Comparison of ENCODE assay signal across 25 cellular contexts in the genomic region with DNA sequence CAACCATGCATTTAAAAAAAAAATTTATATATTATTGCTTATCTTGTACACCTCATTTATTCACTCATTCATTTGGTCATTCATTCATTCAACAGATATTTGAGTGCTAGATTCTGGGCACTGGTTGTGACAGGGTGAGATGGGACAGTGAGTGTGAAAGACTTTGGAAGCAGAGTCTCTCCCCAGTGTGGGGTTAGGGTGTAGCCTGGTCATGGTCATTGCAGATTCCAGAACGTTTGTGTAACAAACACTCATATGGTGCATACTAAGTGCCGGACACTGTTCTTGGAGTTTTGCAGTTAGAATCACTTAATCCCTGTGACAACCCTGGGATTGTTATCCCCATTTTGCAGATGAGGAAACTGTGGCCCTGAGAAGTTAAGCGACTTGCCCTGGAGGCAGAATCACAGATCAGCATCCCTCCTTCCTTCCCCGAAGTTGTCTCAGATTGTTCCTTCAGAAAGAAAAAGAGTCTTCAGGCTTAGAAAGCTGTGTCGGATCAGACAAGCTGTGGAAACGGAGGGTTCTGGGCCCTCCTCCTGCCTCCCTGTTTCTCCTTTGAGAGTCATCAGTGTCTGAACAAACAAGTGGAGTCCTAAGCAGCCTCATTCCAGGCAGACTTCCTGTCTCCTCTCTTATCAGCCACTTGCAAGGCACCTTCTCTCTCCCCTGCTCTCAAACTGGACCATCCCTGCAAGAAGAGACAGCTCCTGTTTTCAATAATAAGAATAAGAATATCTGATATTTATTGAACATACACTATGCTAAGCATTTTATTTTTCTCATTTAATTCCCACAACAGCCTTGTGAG. TPM values are rescaled to one million over a fixed set of nuclear protein-coding genes. Genes with fewer than 3 reads are reported as not detected.
DNase-seq lines count a peak whose midpoint lies in the region; ATAC-seq and TF ChIP-seq lines count a peak whose summit lies in the region.
"Had no signal": no experiment of that assay in that cellular context is flagged by ENCODE, and none has a peak within 500 bp of the region (broad histone marks: within the 10 kb centered on the region; RNA-seq: fewer than 3 reads in every experiment).

No MANE protein-coding gene starts in this region.

- H3K9me3 Mint-ChIP-seq in natural killer cell treated with Interleukin-12 subunit alpha and Interleukin-12 subunit beta and Interleukin-15 and Interleukin-18, amount 100 ng/mL, for 72 hours: no peaks in the 10 kb centered on the region
- H3K9me3 Mint-ChIP-seq in natural killer cell: no peaks in the 10 kb centered on the region
- H3K9me3 Mint-ChIP-seq: activated CD4-positive, alpha-beta T cell treated with anti-CD3 and anti-CD28 coated beads, Interleukin-2, amount 10 ng/mL, durations not matched to agents 7 days and 5 days; effector memory CD8-positive, alpha-beta T cell; T-cell had no signal

- H3K36me3 Mint-ChIP-seq in natural killer cell treated with Interleukin-12 subunit alpha and Interleukin-12 subunit beta and Interleukin-15 and Interleukin-18, amount 100 ng/mL, for 72 hours: no peaks in the 10 kb centered on the region
- no peaks in the 10 kb centered on the region for H3K36me3 Mint-ChIP-seq in natural killer cell
- H3K36me3 Mint-ChIP-seq: activated CD8-positive, alpha-beta memory T cell treated with anti-CD3 and anti-CD28 coated beads, Interleukin-2, amount 10 ng/mL, durations not matched to agents 7 days and 5 days; naive thymus-derived CD4-positive, alpha-beta T cell; T-cell had no signal

- TF ChIP-seq CTCF in natural killer cell (IDR thresholded peaks at IDR 0.05) (no peak), right atrium auricular region (IDR thresholded peaks at IDR 0.05) (no peak), tibial artery (IDR thresholded peaks at IDR 0.05) (no peak)

- peaks cover 5% of the 10 kb centered on the region in 2 donors for H3K4me1 Mint-ChIP-seq in natural killer cell treated with Interleukin-12 subunit alpha and Interleukin-12 subunit beta and Interleukin-15 and Interleukin-18, amount 100 ng/mL, for 72 hours (ENCODE audit: low read depth in 2 of 2)
- H3K4me1 Mint-ChIP-seq in natural killer cell: peaks cover 5 to 6% of the 10 kb centered on the region in 2 donors

- peak; percentile 22 for DNase-seq in natural killer cell treated with Interleukin-12 subunit alpha and Interleukin-12 subunit beta and Interleukin-15 and Interleukin-18, amount 100 ng/mL, for 72 hours (ENCODE audit: low spot score)
- no peak for DNase-seq in natural killer cell
- DNase-seq in amniotic epithelial cell (ENCODE audit: low read depth): peak; percentile 51
- DNase-seq in right atrium auricular region (ENCODE audit: low spot score): no peak
- DNase-seq in tibial artery: peak in 1 of 2 donors; percentile 15
- no peak for DNase-seq in NCI-H345 treated with DMSO at 0.1 percent for 48 hours (lab: John Stamatoyannopoulos, UW; ENCODE audit: unreplicated experiment)
- DNase-seq in HuH-7.5 (ENCODE audit: low spot score): no peak
- DNase-seq: activated CD4-positive, alpha-beta T cell treated with anti-CD3 and anti-CD28 coated beads, Interleukin-2, amount 10 ng/mL, durations not matched to agents 7 days and 5 days; activated CD8-positive, alpha-beta memory T cell treated with anti-CD3 and anti-CD28 coated beads, Interleukin-2, amount 10 ng/mL, durations not matched to agents 7 days and 5 days; activated naive CD4-positive, alpha-beta T cell treated with anti-CD3 and anti-CD28 coated beads, Interleukin-2, amount 50 U/mL, for 16 hours; effector memory CD8-positive, alpha-beta T cell; KG1; kidney glomerular epithelial cell; mesendoderm; naive thymus-derived CD4-positive, alpha-beta T cell; NCI-H1694 treated with DMSO at 0.1 percent for 48 hours; NCI-H2227 treated with DMSO at 0.1 percent for 48 hours; NCI-H82; SIG-M5; T-cell had no signal

- H3K4me3 Mint-ChIP-seq in natural killer cell treated with Interleukin-12 subunit alpha and Interleukin-12 subunit beta and Interleukin-15 and Interleukin-18, amount 100 ng/mL, for 72 hours: no peak overlapping the region
- no peak overlapping the region for H3K4me3 Mint-ChIP-seq in natural killer cell
- H3K4me3 Mint-ChIP-seq: activated CD4-positive, alpha-beta T cell treated with anti-CD3 and anti-CD28 coated beads, Interleukin-2, amount 10 ng/mL, durations not matched to agents 7 days and 5 days; activated CD8-positive, alpha-beta memory T cell treated with anti-CD3 and anti-CD28 coated beads, Interleukin-2, amount 10 ng/mL, durations not matched to agents 7 days and 5 days; effector memory CD8-positive, alpha-beta T cell; naive thymus-derived CD4-positive, alpha-beta T cell; T-cell had no signal

- H3K4me1 ChIP-seq in right atrium auricular region: peaks cover 0 to 67% of the 10 kb centered on the region in 2 donors
- H3K4me1 ChIP-seq in tibial artery: peaks cover 7 to 83% (median 55%) of the 10 kb centered on the region in 4 donors

- H3K27ac Mint-ChIP-seq in natural killer cell treated with Interleukin-12 subunit alpha and Interleukin-12 subunit beta and Interleukin-15 and Interleukin-18, amount 100 ng/mL, for 72 hours: no peak overlapping the region
- H3K27ac Mint-ChIP-seq in natural killer cell: no peak overlapping the region
- H3K27ac Mint-ChIP-seq: activated CD4-positive, alpha-beta T cell treated with anti-CD3 and anti-CD28 coated beads, Interleukin-2, amount 10 ng/mL, durations not matched to agents 7 days and 5 days; activated CD8-positive, alpha-beta memory T cell treated with anti-CD3 and anti-CD28 coated beads, Interleukin-2, amount 10 ng/mL, durations not matched to agents 7 days and 5 days; naive thymus-derived CD4-positive, alpha-beta T cell had no signal

- H3K4me3 ChIP-seq in right atrium auricular region (no peak overlapping the region), tibial artery (no peak overlapping the region)
- H3K4me3 ChIP-seq: BLaER1 had no signal

- H3K27me3 ChIP-seq in right atrium auricular region: no peaks in the 10 kb centered on the region
- H3K27me3 ChIP-seq in tibial artery: no peaks in the 10 kb centered on the region

- H3K27me3 Mint-ChIP-seq in natural killer cell treated with Interleukin-12 subunit alpha and Interleukin-12 subunit beta and Interleukin-15 and Interleukin-18, amount 100 ng/mL, for 72 hours: peaks cover 0 to 10% of the 10 kb centered on the region in 2 donors
- peaks cover 8 to 24% of the 10 kb centered on the region in 2 donors for H3K27me3 Mint-ChIP-seq in natural killer cell (ENCODE audit: low read depth in 2 of 2)
- H3K27me3 Mint-ChIP-seq: activated CD4-positive, alpha-beta T cell treated with anti-CD3 and anti-CD28 coated beads, Interleukin-2, amount 10 ng/mL, durations not matched to agents 7 days and 5 days; activated CD8-positive, alpha-beta memory T cell treated with anti-CD3 and anti-CD28 coated beads, Interleukin-2, amount 10 ng/mL, durations not matched to agents 7 days and 5 days; effector memory CD8-positive, alpha-beta T cell; naive thymus-derived CD4-positive, alpha-beta T cell; T-cell had no signal

- no peak for ATAC-seq in natural killer cell treated with Interleukin-12 subunit alpha and Interleukin-12 subunit beta and Interleukin-15 and Interleukin-18, amount 100 ng/mL, for 72 hours
- ATAC-seq in natural killer cell (no peak), HG02981 (IDR thresholded peaks at IDR 0.05; ENCODE audit: unreplicated experiment) (no peak)
- ATAC-seq: activated CD8-positive, alpha-beta memory T cell treated with anti-CD3 and anti-CD28 coated beads, Interleukin-2, amount 10 ng/mL, durations not matched to agents 7 days and 5 days; effector memory CD8-positive, alpha-beta T cell; naive thymus-derived CD4-positive, alpha-beta T cell; T-cell had no signal

- H3K27ac ChIP-seq in right atrium auricular region: peak overlapping the region; percentile 19 to 60
- peak overlapping the region; percentile 43 to 98 for H3K27ac ChIP-seq in tibial artery
- H3K27ac ChIP-seq: BLaER1 had no signal

- H3K36me3 ChIP-seq in right atrium auricular region: no peaks in the 10 kb centered on the region
- H3K36me3 ChIP-seq in tibial artery: no peaks in the 10 kb centered on the region
- H3K36me3 ChIP-seq: BLaER1 had no signal

- intact Hi-C loops in natural killer cell (cut with micrococcal nuclease) (no loop called here), tibial artery (cut with DNase I; ENCODE audit: low total_unique reads) (no loop called here)

- H3K9me3 ChIP-seq in right atrium auricular region (no peaks in the 10 kb centered on the region), tibial artery (no peaks in the 10 kb centered on the region)
- H3K9me3 ChIP-seq: BLaER1 had no signal

RNA-seq across cellular contexts. Expression of gene LOXL1, which starts 6.3 kb away (rescaled TPM):
- 1 to 10 TPM in 1 of 2 donors, under 1 TPM in 1; 0.36 to 4.3 TPM for total RNA-seq in natural killer cell treated with Interleukin-12 subunit alpha and Interleukin-12 subunit beta and Interleukin-15 and Interleukin-18, amount 100 ng/mL, for 72 hours
- total RNA-seq in natural killer cell (1 to 10 TPM; 1.1 to 1.4 (median 1.3) TPM), right atrium auricular region (10 to 100 TPM; 22.2 to 59.0 TPM)

RNA-seq across cellular contexts. Expression of gene TBC1D21, which starts 59.2 kb away (rescaled TPM):
- total RNA-seq in natural killer cell treated with Interleukin-12 subunit alpha and Interleukin-12 subunit beta and Interleukin-15 and Interleukin-18, amount 100 ng/mL, for 72 hours: not detected
- total RNA-seq in natural killer cell (not detected), right atrium auricular region (not detected)
- total RNA-seq: A673; activated CD4-positive, alpha-beta T cell treated with anti-CD3 and anti-CD28 coated beads, Interleukin-2, amount 10 ng/mL, durations not matched to agents 7 days and 5 days; activated CD8-positive, alpha-beta memory T cell treated with anti-CD3 and anti-CD28 coated beads, Interleukin-2, amount 10 ng/mL, durations not matched to agents 7 days and 5 days; H1; naive thymus-derived CD4-positive, alpha-beta T cell; subcutaneous adipose tissue; T-cell had no signal

RNA-seq across cellular contexts. Expression of gene STOML1, which starts 59.5 kb away (rescaled TPM):
- 10 to 100 TPM; 14.3 to 17.9 TPM for total RNA-seq in natural killer cell treated with Interleukin-12 subunit alpha and Interleukin-12 subunit beta and Interleukin-15 and Interleukin-18, amount 100 ng/mL, for 72 hours
- total RNA-seq in natural killer cell: 1 to 10 TPM; 5.6 to 8.2 (median 7.0) TPM
- total RNA-seq in right atrium auricular region: 10 to 100 TPM; 11.8 to 23.5 TPM

Comparison
In these comparisons a context has a peak if more than half of its experiments do, and no peak if none do; other contexts are left out.
1. DNase-seq: peak in natural killer cell treated with Interleukin-12 subunit alpha and Interleukin-12 subunit beta and Interleukin-15 and Interleukin-18, amount 100 ng/mL, for 72 hours (single experiment) and amniotic epithelial cell (single experiment); none in natural killer cell (single experiment), right atrium auricular region (single experiment), NCI-H345 treated with DMSO at 0.1 percent for 48 hours (single experiment) and HuH-7.5 (single experiment).
2. RNA of gene LOXL1, which starts 6.3 kb away (total RNA-seq): 22.2 to 59.0 TPM in right atrium auricular region; 0.36 to 4.3 TPM in natural killer cell treated with Interleukin-12 subunit alpha and Interleukin-12 subunit beta and Interleukin-15 and Interleukin-18, amount 100 ng/mL, for 72 hours and 1.1 to 1.4 TPM in natural killer cell; every median in the first group is over 4 times any median in the second.